ENCODE assay signal across 22 cellular contexts in the genomic region with DNA sequence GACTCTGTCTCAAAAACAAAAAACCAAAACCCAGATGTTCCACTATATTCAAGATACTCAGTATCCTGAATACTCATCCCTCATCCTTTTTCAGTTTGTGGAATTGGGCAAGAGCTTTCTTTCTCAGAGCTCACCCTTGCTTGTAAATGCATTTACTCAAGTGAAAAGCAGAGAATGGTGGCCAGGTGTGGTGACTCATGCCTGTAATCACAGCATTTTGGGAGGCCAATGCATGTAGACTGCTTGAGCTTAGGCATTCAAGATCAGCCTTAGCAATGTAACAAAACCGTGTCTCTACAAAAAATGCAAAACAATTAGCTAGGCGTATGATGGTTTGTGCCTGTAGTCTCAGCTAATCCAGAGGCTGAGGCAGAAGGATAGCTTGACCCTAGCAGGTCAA.
DNase-seq lines count a peak whose midpoint lies in the region; TF ChIP-seq lines count a peak whose summit lies in the region.
"Had no signal": no experiment of that assay in that cellular context is flagged by ENCODE, and none has a peak within 500 bp of the region (broad histone marks: within the 10 kb centered on the region; RNA-seq: fewer than 3 reads in every experiment).

No MANE protein-coding gene starts in this region.

- H3K4me1 ChIP-seq in trophoblast cell (ENCODE audit: control insufficient read depth in 1 of 2, insufficient read depth in 2 of 2, low read length in 2 of 2) = peaks cover 0 to 4% of the 10 kb centered on the region in 2 experiments
- H3K4me1 ChIP-seq: ascending aorta, HAP-1, right lobe of liver had no signal

- peaks cover under 1% of the 10 kb centered on the region for H3K36me3 Mint-ChIP-seq in activated naive CD4-positive, alpha-beta T cell treated with anti-CD3 and anti-CD28 coated beads for 36 hours (ENCODE audit: low read depth)
- H3K36me3 Mint-ChIP-seq: CD14-positive monocyte, naive B cell had no signal

- H3K79me1 ChIP-seq in trophoblast cell (ENCODE audit: low read length) = no peaks in the 10 kb centered on the region

- no peak overlapping the region for H2BK120ac ChIP-seq in trophoblast cell (ENCODE audit: insufficient read depth, low read length, poor library complexity)

- H3K9me3 ChIP-seq in trophoblast cell (ENCODE audit: insufficient read depth, low read depth, low read length) = no peaks in the 10 kb centered on the region
- H3K9me3 ChIP-seq: ascending aorta, HAP-1, ovary, right lobe of liver had no signal

- no peak overlapping the region for H3K4ac ChIP-seq in trophoblast cell (ENCODE audit: low read depth, low read length)

- no peaks in the 10 kb centered on the region for H3K9me3 Mint-ChIP-seq in activated naive CD4-positive, alpha-beta T cell treated with anti-CD3 and anti-CD28 coated beads for 36 hours

- no peaks in the 10 kb centered on the region for H3K36me3 ChIP-seq in trophoblast cell (ENCODE audit: control insufficient read depth in 1 of 2, insufficient read depth in 2 of 2, low read length in 2 of 2)
- H3K36me3 ChIP-seq: ascending aorta, HAP-1, ovary, right lobe of liver had no signal

- H3K4me1 Mint-ChIP-seq in activated naive CD4-positive, alpha-beta T cell treated with anti-CD3 and anti-CD28 coated beads for 36 hours (ENCODE audit: low read depth) = peaks cover 27% of the 10 kb centered on the region
- H3K4me1 Mint-ChIP-seq: activated CD8-positive, alpha-beta memory T cell treated with anti-CD3 and anti-CD28 coated beads, Interleukin-2, amount 10 ng/mL, durations not matched to agents 7 days and 5 days; naive B cell had no signal

- H4K8ac ChIP-seq in trophoblast cell (ENCODE audit: low read depth, low read length) = no peak overlapping the region

- no peak overlapping the region for H3K4me2 ChIP-seq in trophoblast cell (ENCODE audit: low read length)

- CTCF ChIA-PET in activated naive CD4-positive, alpha-beta T cell treated with anti-CD3 and anti-CD28 coated beads for 36 hours (lab: Charles Lee) = no interaction called here

- H3K27me3 ChIP-seq in trophoblast cell (ENCODE audit: insufficient read depth, low read length) = no peaks in the 10 kb centered on the region
- H3K27me3 ChIP-seq: ascending aorta, ovary, right lobe of liver had no signal

- no peak overlapping the region for H4K91ac ChIP-seq in trophoblast cell (ENCODE audit: low read depth, low read length)

- H3K18ac ChIP-seq in trophoblast cell (ENCODE audit: low read length) = no peak overlapping the region

- no peak overlapping the region for H4K12ac ChIP-seq in trophoblast cell (ENCODE audit: low read depth, low read length)

- no peak overlapping the region for H2AK5ac ChIP-seq in trophoblast cell (ENCODE audit: low read length)

- intact Hi-C loops in activated naive CD4-positive, alpha-beta T cell treated with anti-CD3 and anti-CD28 coated beads for 36 hours (cut with micrococcal nuclease) = loop anchor here (5.0 to 10.0 kb wide), 6 partner anchors 82 to 808 kb away; no protein-coding TSS in a partner anchor
- intact Hi-C loops in head of caudate nucleus (cut with DNase I) = no loop called here

- no peak overlapping the region for H3K23ac ChIP-seq in trophoblast cell (ENCODE audit: low read length)

- no peak overlapping the region for H2BK5ac ChIP-seq in trophoblast cell (ENCODE audit: low read depth, low read length, poor library complexity)

- DNase-seq in activated naive CD4-positive, alpha-beta T cell treated with anti-CD3 and anti-CD28 coated beads for 36 hours = peak; percentile 40
- no peak for DNase-seq in activated naive CD4-positive, alpha-beta T cell treated with Interleukin-2 at 50 U/mL for 16 hours
- DNase-seq in HT1080 (ENCODE audit: low read depth) (peak; percentile 62), choroid plexus epithelial cell (ENCODE audit: low read depth) (peak; percentile 44), trophoblast cell (peak in 1 of 2 donors; percentile 5), NCI-H226 (no peak), head of caudate nucleus (no peak), G401 (ENCODE audit: low spot score) (no peak)
- DNase-seq: ACHN; DMS 273 treated with DMSO at 0.1 percent for 48 hours; effector memory CD8-positive, alpha-beta T cell; foreskin melanocyte; kidney; mammary epithelial cell; naive B cell; NCI-H1436; ovary; right lobe of liver had no signal

- WGBS in trophoblast cell (ENCODE audit: extremely low coverage, insufficient coverage, insufficient read length) = no CpG with 5 or more reads among the region's 2 CpGs

- in situ Hi-C loops in G401 (cut with HindIII; ENCODE audit: low sequenced_read_pairs) = no loop called here

- H3K27ac ChIP-seq in trophoblast cell (ENCODE audit: low read depth, low read length) = peak overlapping the region; percentile 65
- H3K27ac ChIP-seq: ascending aorta, ovary, right lobe of liver had no signal

- H3K14ac ChIP-seq in trophoblast cell (ENCODE audit: low read length) = no peak overlapping the region

- H3K4me3 Mint-ChIP-seq in activated naive CD4-positive, alpha-beta T cell treated with anti-CD3 and anti-CD28 coated beads for 36 hours = no peak overlapping the region
- H3K4me3 Mint-ChIP-seq: activated CD8-positive, alpha-beta memory T cell treated with anti-CD3 and anti-CD28 coated beads, Interleukin-2, amount 10 ng/mL, durations not matched to agents 7 days and 5 days; CD14-positive monocyte; effector memory CD8-positive, alpha-beta T cell; naive B cell had no signal

- TF ChIP-seq CTCF in choroid plexus epithelial cell (conservative IDR thresholded peaks at IDR 0.05; ENCODE audit: low read depth, low read length) = no peak

- H3K27ac Mint-ChIP-seq in activated naive CD4-positive, alpha-beta T cell treated with anti-CD3 and anti-CD28 coated beads for 36 hours = peak overlapping the region; percentile 86
- H3K27ac Mint-ChIP-seq: activated CD8-positive, alpha-beta memory T cell treated with anti-CD3 and anti-CD28 coated beads, Interleukin-2, amount 10 ng/mL, durations not matched to agents 7 days and 5 days; CD14-positive monocyte; effector memory CD8-positive, alpha-beta T cell; naive B cell had no signal

- H3K4me3 ChIP-seq in choroid plexus epithelial cell (ENCODE audit: low read depth, low read length) = no peak overlapping the region
- H3K4me3 ChIP-seq in trophoblast cell (ENCODE audit: low read depth, low read length) = no peak overlapping the region
- H3K4me3 ChIP-seq: ascending aorta, HAP-1, ovary, right lobe of liver had no signal

- peaks cover 5% of the 10 kb centered on the region for H3K27me3 Mint-ChIP-seq in activated naive CD4-positive, alpha-beta T cell treated with anti-CD3 and anti-CD28 coated beads for 36 hours (ENCODE audit: low read depth)
- H3K27me3 Mint-ChIP-seq: activated CD8-positive, alpha-beta memory T cell treated with anti-CD3 and anti-CD28 coated beads, Interleukin-2, amount 10 ng/mL, durations not matched to agents 7 days and 5 days had no signal

- H3K79me2 ChIP-seq in trophoblast cell (ENCODE audit: control insufficient read depth, insufficient read depth, low read length, poor library complexity) = no peaks in the 10 kb centered on the region

- H3K9ac ChIP-seq in trophoblast cell (ENCODE audit: low read length) = no peak overlapping the region

- no peak overlapping the region for H2AFZ ChIP-seq in trophoblast cell (ENCODE audit: insufficient read depth, low read length, poor library complexity)

- no peak overlapping the region for H2BK12ac ChIP-seq in trophoblast cell (ENCODE audit: low read length)

Comparison
In these comparisons a context has a peak if more than half of its experiments do, and no peak if none do; other contexts are left out.
1. DNase-seq: peak in activated naive CD4-positive, alpha-beta T cell treated with anti-CD3 and anti-CD28 coated beads for 36 hours (single experiment), HT1080 (single experiment) and choroid plexus epithelial cell (single experiment); none in activated naive CD4-positive, alpha-beta T cell treated with Interleukin-2 at 50 U/mL for 16 hours (single experiment), NCI-H226 (single experiment), head of caudate nucleus (0 of 42) and G401 (single experiment).